8 cellular contexts compared by ENCODE assay signal in genomic region chr4:173301518-173302201, GRCh38. TPM values are rescaled to one million over a fixed set of nuclear protein-coding genes. Genes with fewer than 3 reads are reported as not detected.
DNase-seq lines count a peak whose midpoint lies in the region; ATAC-seq and TF ChIP-seq lines count a peak whose summit lies in the region.

No MANE protein-coding gene starts in this region.

- H3K4me3 ChIP-seq in Loucy (ENCODE audit: low read length, poor library complexity, severe bottlenecking) (no peak overlapping the region), breast epithelium (no peak overlapping the region), lower lobe of right lung (no peak overlapping the region)

- H3K27ac Mint-ChIP-seq in Calu3 (ENCODE audit: unreplicated experiment): no peak overlapping the region
- H3K27ac Mint-ChIP-seq in activated T-helper 1 cell treated with anti-CD3 and anti-CD28 coated beads, Interleukin-12 subunit alpha, Interleukin-12 subunit beta, Interleukin-2, Interleukin-4 antibody, amounts not matched to agents 30 ng/mL and 10 ng/mL and 1 ng/mL, durations not matched to agents 14 hours and 24 hours and 36 hours: no peak overlapping the region

- H3K4me1 Mint-ChIP-seq in Calu3 (ENCODE audit: low read depth, unreplicated experiment): peaks cover 7% of the 10 kb centered on the region
- H3K4me1 Mint-ChIP-seq in activated T-helper 1 cell treated with anti-CD3 and anti-CD28 coated beads, Interleukin-12 subunit alpha, Interleukin-12 subunit beta, Interleukin-2, Interleukin-4 antibody, amounts not matched to agents 30 ng/mL and 10 ng/mL and 1 ng/mL, durations not matched to agents 14 hours and 24 hours and 36 hours (ENCODE audit: low read depth): no peaks in the 10 kb centered on the region

- H3K9ac ChIP-seq in Loucy (ENCODE audit: low read depth, low read length, poor library complexity, severe bottlenecking): no peak overlapping the region

- H3K27ac ChIP-seq in breast epithelium (no peak overlapping the region), lower lobe of right lung (no peak overlapping the region)

- CTCF ChIA-PET in Calu3 (lab: Charles Lee): interaction anchor here (0.5 to 1.5 kb wide), 17 partner anchors 9 to 303 kb away, joined by 3 to 33 read pairs (median 4); partner anchors contain the start of genes GALNT7 and HMGB2

- TF ChIP-seq POLR2A in breast epithelium (IDR thresholded peaks at IDR 0.05): no peak

- H3K36me3 ChIP-seq in Loucy (ENCODE audit: insufficient read depth, low read length) (peaks cover 77% of the 10 kb centered on the region), breast epithelium (no peaks in the 10 kb centered on the region), lower lobe of right lung (peaks cover 8% of the 10 kb centered on the region)

- H4K20me1 ChIP-seq in Loucy (ENCODE audit: insufficient read depth, low read length, poor library complexity, severe bottlenecking): peaks cover 9% of the 10 kb centered on the region

- H3K36me3 Mint-ChIP-seq in Calu3 (ENCODE audit: insufficient read depth, unreplicated experiment): no peaks in the 10 kb centered on the region
- no peaks in the 10 kb centered on the region for H3K36me3 Mint-ChIP-seq in activated T-helper 1 cell treated with anti-CD3 and anti-CD28 coated beads, Interleukin-12 subunit alpha, Interleukin-12 subunit beta, Interleukin-2, Interleukin-4 antibody, amounts not matched to agents 30 ng/mL and 10 ng/mL and 1 ng/mL, durations not matched to agents 14 hours and 24 hours and 36 hours (ENCODE audit: low read depth)

- intact Hi-C loops in Calu3 (cut with micrococcal nuclease; ENCODE audit: unreplicated experiment) (loop anchor here (1.0 kb wide), 3 partner anchors 13 to 288 kb away; no protein-coding TSS in a partner anchor), breast epithelium (cut with DNase I; ENCODE audit: low total_unique reads) (no loop called here), lower lobe of right lung (cut with DNase I) (no loop called here)
- intact Hi-C loops in activated T-helper 1 cell treated with anti-CD3 and anti-CD28 coated beads, Interleukin-12 subunit alpha, Interleukin-12 subunit beta, Interleukin-2, Interleukin-4 antibody, amounts not matched to agents 30 ng/mL and 10 ng/mL and 1 ng/mL, durations not matched to agents 14 hours and 24 hours and 36 hours (cut with micrococcal nuclease): loop anchor here (1.0 kb wide), 2 partner anchors 275 to 288 kb away; no protein-coding TSS in a partner anchor

- no peaks in the 10 kb centered on the region for H3F3A ChIP-seq in Loucy (ENCODE audit: low read depth)

- H3K79me2 ChIP-seq in Loucy (ENCODE audit: insufficient read depth, low read length): peaks cover 14% of the 10 kb centered on the region

- no TSS peak for BruUV-seq in Calu3 (replicated peaks; lab: Mats Ljungman, UMichigan)

- no peak overlapping the region for H2AFZ ChIP-seq in Loucy (ENCODE audit: low read length)

- H3K9me2 ChIP-seq in Loucy (replicated peaks; ENCODE audit: low read depth, low read length): no peaks in the 10 kb centered on the region

- ATAC-seq in GM18870 (IDR thresholded peaks at IDR 0.05; ENCODE audit: unreplicated experiment): peak; percentile 52
- peak in 1 of 2 donors; percentile 29 for ATAC-seq in lower lobe of right lung

- H3K27me3 ChIP-seq in Loucy (ENCODE audit: insufficient read depth, low read length, poor library complexity, severe bottlenecking) (no peaks in the 10 kb centered on the region), breast epithelium (no peaks in the 10 kb centered on the region), lower lobe of right lung (ENCODE audit: low read depth) (no peaks in the 10 kb centered on the region)

- H3K9me3 ChIP-seq in Loucy (ENCODE audit: insufficient read depth, low read depth, low read length) (no peaks in the 10 kb centered on the region), breast epithelium (no peaks in the 10 kb centered on the region), lower lobe of right lung (no peaks in the 10 kb centered on the region)

- peak; percentile 19 for TF ChIP-seq CTCF in Calu3 (IDR thresholded peaks at IDR 0.05; ENCODE audit: unreplicated experiment)
- TF ChIP-seq CTCF in Loucy (conservative IDR thresholded peaks at IDR 0.05; ENCODE audit: low read length): peak; percentile 98
- peak; percentile 42 to 53 (median 45) for TF ChIP-seq CTCF in breast epithelium (IDR thresholded peaks at IDR 0.05)
- TF ChIP-seq CTCF in lower lobe of right lung (IDR thresholded peaks at IDR 0.05): peak; percentile 69

- H3K27me3 Mint-ChIP-seq in Calu3 (ENCODE audit: unreplicated experiment): no peaks in the 10 kb centered on the region
- no peaks in the 10 kb centered on the region for H3K27me3 Mint-ChIP-seq in activated T-helper 1 cell treated with anti-CD3 and anti-CD28 coated beads, Interleukin-12 subunit alpha, Interleukin-12 subunit beta, Interleukin-2, Interleukin-4 antibody, amounts not matched to agents 30 ng/mL and 10 ng/mL and 1 ng/mL, durations not matched to agents 14 hours and 24 hours and 36 hours (ENCODE audit: insufficient read depth)

- H3K9me3 Mint-ChIP-seq in Calu3 (ENCODE audit: low read depth, unreplicated experiment): no peaks in the 10 kb centered on the region
- H3K9me3 Mint-ChIP-seq in activated T-helper 1 cell treated with anti-CD3 and anti-CD28 coated beads, Interleukin-12 subunit alpha, Interleukin-12 subunit beta, Interleukin-2, Interleukin-4 antibody, amounts not matched to agents 30 ng/mL and 10 ng/mL and 1 ng/mL, durations not matched to agents 14 hours and 24 hours and 36 hours: no peaks in the 10 kb centered on the region

- no peak overlapping the region for H3K4me2 ChIP-seq in Loucy (ENCODE audit: low read depth, low read length, poor library complexity, severe bottlenecking)

- peak; percentile 16 for DNase-seq in Calu3
- DNase-seq in breast epithelium (ENCODE audit: low spot score in 2 of 2): no peak
- DNase-seq in lower lobe of right lung: no peak
- DNase-seq in GOT3 (lab: John Stamatoyannopoulos, UW): no peak
- DNase-seq in activated T-helper 1 cell treated with anti-CD3 and anti-CD28 coated beads, Interleukin-12 subunit alpha, Interleukin-12 subunit beta, Interleukin-2, Interleukin-4 antibody, amounts not matched to agents 30 ng/mL and 10 ng/mL and 1 ng/mL, durations not matched to agents 14 hours and 24 hours and 36 hours (ENCODE audit: low spot score): no peak
- DNase-seq in iPS-NIHi11 (ENCODE audit: low spot score): no peak

- no peak overlapping the region for H3K4me3 Mint-ChIP-seq in Calu3 (ENCODE audit: low read depth, unreplicated experiment)
- no peak overlapping the region for H3K4me3 Mint-ChIP-seq in activated T-helper 1 cell treated with anti-CD3 and anti-CD28 coated beads, Interleukin-12 subunit alpha, Interleukin-12 subunit beta, Interleukin-2, Interleukin-4 antibody, amounts not matched to agents 30 ng/mL and 10 ng/mL and 1 ng/mL, durations not matched to agents 14 hours and 24 hours and 36 hours

- H3K4me1 ChIP-seq in Loucy (ENCODE audit: insufficient read depth, low read length, poor library complexity, severe bottlenecking) (no peaks in the 10 kb centered on the region), breast epithelium (no peaks in the 10 kb centered on the region), lower lobe of right lung (no peaks in the 10 kb centered on the region)

RNA-seq across cellular contexts. Expression of gene HMGB2, which starts 32.5 kb away (rescaled TPM):
- total RNA-seq in Calu3 (2022) (108 and 128 TPM in 2 replicates), breast epithelium (10 to 100 TPM; 48.2 to 66.2 (median 58.0) TPM), lower lobe of right lung (40.9 TPM)
- total RNA-seq in activated T-helper 1 cell treated with anti-CD3 and anti-CD28 coated beads, Interleukin-12 subunit alpha, Interleukin-12 subunit beta, Interleukin-2, Interleukin-4 antibody, amounts not matched to agents 30 ng/mL and 10 ng/mL and 1 ng/mL, durations not matched to agents 14 hours and 24 hours and 36 hours: 274 and 292 TPM in 2 replicates

Comparison
In these comparisons a context has a peak if more than half of its experiments do, and no peak if none do; other contexts are left out.
1. CTCF ChIP-seq: peak in every context shown above with its lines; median percentile 98 in Loucy; 69 in lower lobe of right lung; 45 in breast epithelium; 19 in Calu3.
2. intact Hi-C loops: an anchor here in Calu3 (1.0 kb wide) and activated T-helper 1 cell treated with anti-CD3 and anti-CD28 coated beads, Interleukin-12 subunit alpha, Interleukin-12 subunit beta, Interleukin-2, Interleukin-4 antibody, amounts not matched to agents 30 ng/mL and 10 ng/mL and 1 ng/mL, durations not matched to agents 14 hours and 24 hours and 36 hours (1.0 kb wide); none called in breast epithelium and lower lobe of right lung.